Comparison of ENCODE assay signal across 8 cellular contexts in genomic region chr21:15592271-15592860, GRCh38.
DNase-seq lines count a peak whose midpoint lies in the region; ATAC-seq and TF ChIP-seq lines count a peak whose summit lies in the region.

No MANE protein-coding gene starts in this region.

- no peaks in the 10 kb centered on the region for H3K36me3 ChIP-seq in CD8-positive, alpha-beta T cell (ENCODE audit: insufficient read depth, low read length)
- no peaks in the 10 kb centered on the region for H3K36me3 ChIP-seq in HCT116 (ENCODE audit: control insufficient read depth in 1 of 2, insufficient read depth in 2 of 2, low read length in 2 of 2)
- no peaks in the 10 kb centered on the region for H3K36me3 ChIP-seq in OCI-LY1 (ENCODE audit: insufficient read depth, low read length)

- POLR2A ChIA-PET in CD8-positive, alpha-beta T cell (lab: Charles Lee): no interaction called here
- POLR2A ChIA-PET in HCT116 (lab: Charles Lee): no interaction called here

- CTCF ChIA-PET in CD8-positive, alpha-beta T cell (lab: Charles Lee): interaction anchor here (0.6 to 0.7 kb wide), 3 partner anchors 19 to 916 kb away, joined by 3 to 4 read pairs (median 3); no protein-coding TSS in a partner anchor
- CTCF ChIA-PET in HCT116 (lab: Charles Lee): interaction anchor here (0.7 kb wide), 1 partner anchor 110 kb away, joined by 3 read pairs; no protein-coding TSS in a partner anchor

- peaks cover 5% of the 10 kb centered on the region for H3K27me3 Mint-ChIP-seq in CD8-positive, alpha-beta T cell (ENCODE audit: low read depth)

- H3K4me1 ChIP-seq in CD8-positive, alpha-beta T cell (ENCODE audit: insufficient read depth, low read length): no peaks in the 10 kb centered on the region
- H3K4me1 ChIP-seq in HCT116 (ENCODE audit: control insufficient read depth in 1 of 2, insufficient read depth in 2 of 2, low read length in 2 of 2) (no peaks in the 10 kb centered on the region), OCI-LY1 (ENCODE audit: insufficient read depth, low read length, severe bottlenecking) (no peaks in the 10 kb centered on the region)

- TF ChIP-seq RAD21 in HCT116 (IDR thresholded peaks at IDR 0.05; ENCODE audit: low read depth): peak; percentile 56

- H3K4me3 Mint-ChIP-seq in CD8-positive, alpha-beta T cell: no peak overlapping the region

- TF ChIP-seq POLR2A in HCT116 (IDR thresholded peaks at IDR 0.05; ENCODE audit: borderline replicate concordance, extremely low read depth, insufficient read depth, insufficient read length): no peak
- TF ChIP-seq POLR2A in lower leg skin (IDR thresholded peaks at IDR 0.05): no peak

- no peaks in the 10 kb centered on the region for H3K9me3 ChIP-seq in CD8-positive, alpha-beta T cell (ENCODE audit: low read length)
- H3K9me3 ChIP-seq in HCT116 (ENCODE audit: control insufficient read depth in 1 of 2, insufficient read depth in 1 of 2, low read depth in 1 of 2, low read length in 2 of 2) (no peaks in the 10 kb centered on the region), OCI-LY1 (ENCODE audit: low read length) (no peaks in the 10 kb centered on the region)

- H3K4me2 ChIP-seq in HCT116 (ENCODE audit: low read length) (no peak overlapping the region), OCI-LY1 (ENCODE audit: low read length) (no peak overlapping the region)

- no peak overlapping the region for H3K9ac ChIP-seq in HCT116 (ENCODE audit: low read length)
- H3K9ac ChIP-seq in OCI-LY1 (ENCODE audit: low read length): no peak overlapping the region

- no TSS peak for BruUV-seq in HCT116 (replicated peaks; lab: Mats Ljungman, UMichigan)

- ATAC-seq in CD8-positive, alpha-beta T cell: no peak
- ATAC-seq in HCT116 (no peak), HG02571 (IDR thresholded peaks at IDR 0.05; ENCODE audit: unreplicated experiment) (no peak)

- no peak overlapping the region for H3K4me3 ChIP-seq in CD8-positive, alpha-beta T cell (ENCODE audit: low read depth, low read length)
- H3K4me3 ChIP-seq in HCT116 (replicated peaks in 1 of 2; ENCODE audit: low read depth in 1 of 2, low read length in 2 of 2): no peak overlapping the region
- H3K4me3 ChIP-seq in OCI-LY1 (ENCODE audit: low read depth, low read length, poor library complexity, severe bottlenecking): no peak overlapping the region
- no peak overlapping the region for H3K4me3 ChIP-seq in lower leg skin (ENCODE audit: low read depth, poor library complexity, severe bottlenecking)

- H3K27me3 ChIP-seq in CD8-positive, alpha-beta T cell (ENCODE audit: insufficient read depth, low read length): no peaks in the 10 kb centered on the region
- H3K27me3 ChIP-seq in HCT116 (ENCODE audit: insufficient read depth, low read length) (no peaks in the 10 kb centered on the region), OCI-LY1 (ENCODE audit: insufficient read depth, low read length) (no peaks in the 10 kb centered on the region)

- H4K20me1 ChIP-seq in HCT116 (ENCODE audit: insufficient read depth) (no peaks in the 10 kb centered on the region), OCI-LY1 (ENCODE audit: insufficient read depth, low read length) (no peaks in the 10 kb centered on the region)

- intact Hi-C loops in CD8-positive, alpha-beta T cell (cut with DNase I, micrococcal nuclease): loop anchor here (1.0 to 10.0 kb wide), 9 partner anchors 234 to 1340 kb away; partner anchors contain the start of gene NRIP1 (in 1 of the 2)
- intact Hi-C loops in HCT116 (cut with micrococcal nuclease) (loop anchor here (2.0 kb wide), 1 partner anchor 1338 kb away; no protein-coding TSS in a partner anchor), lower leg skin (cut with DNase I; ENCODE audit: low total_unique reads) (loop anchor here (10.0 kb wide), 1 partner anchor 1348 kb away; no protein-coding TSS in a partner anchor)

- no peaks in the 10 kb centered on the region for H3K4me1 Mint-ChIP-seq in CD8-positive, alpha-beta T cell (ENCODE audit: low read depth)

- H3K27ac Mint-ChIP-seq in CD8-positive, alpha-beta T cell: no peak overlapping the region

- no peaks in the 10 kb centered on the region for H3K9me3 Mint-ChIP-seq in CD8-positive, alpha-beta T cell

- TF ChIP-seq CTCF in CD8-positive, alpha-beta T cell (IDR thresholded peaks at IDR 0.05): peak; percentile 65
- TF ChIP-seq CTCF in HCT116 (IDR thresholded peaks at IDR 0.05 in 2 of 3, conservative IDR thresholded peaks at IDR 0.05 in 1 of 3; ENCODE audit: borderline replicate concordance in 1 of 3, insufficient read depth in 1 of 3, low read depth in 2 of 3, low read length in 2 of 3) (peak; percentile 24 to 69 (median 37); a peak in 5 of 6 replicates), OCI-LY1 (IDR thresholded peaks at IDR 0.05; ENCODE audit: low read length) (peak; percentile 68), lower leg skin (IDR thresholded peaks at IDR 0.05) (no peak)

- WGBS in lower leg skin, 2 donors: 29 to 33% methylated on average over 5 of the region's 5 CpGs

- no peaks in the 10 kb centered on the region for H3K36me3 Mint-ChIP-seq in CD8-positive, alpha-beta T cell

- no peaks in the 10 kb centered on the region for H3F3A ChIP-seq in OCI-LY1 (ENCODE audit: insufficient read depth, low read length)

- H3K9me2 ChIP-seq in HCT116 (ENCODE audit: insufficient read depth) (no peaks in the 10 kb centered on the region), OCI-LY1 (ENCODE audit: low read depth, low read length) (no peaks in the 10 kb centered on the region)

- H2AFZ ChIP-seq in HCT116 (ENCODE audit: low read depth, low read length, poor library complexity, severe bottlenecking) (no peak overlapping the region), OCI-LY1 (ENCODE audit: low read length) (no peak overlapping the region)

- RAD21 ChIA-PET in HCT116 (lab: Charles Lee; ENCODE audit: low non-redundant PET in 1 of 2, low total read pairs in 2 of 2, uncharacterized antibody in 2 of 2, unreplicated experiment in 2 of 2): no interaction called here

- no peak for DNase-seq in CD8-positive, alpha-beta T cell
- peak; percentile 21 for DNase-seq in HCT116 (ENCODE audit: low read depth, low spot score)
- DNase-seq in dermis microvascular lymphatic vessel endothelial cell (ENCODE audit: low read depth in 2 of 2): peak; percentile 59 to 65
- peak; percentile 69 for DNase-seq in myocyte (ENCODE audit: low read depth)
- DNase-seq in lower leg skin (ENCODE audit: low spot score in 2 of 2): no peak
- DNase-seq in stimulated activated CD4-positive, alpha-beta T cell treated with anti-CD3 and anti-CD28 coated beads, Interleukin-12 subunit alpha, Interleukin-12 subunit beta, amount 100 ng/mL, for 4 hours: no peak

- H3K79me2 ChIP-seq in HCT116 (ENCODE audit: insufficient read depth, low read length): no peaks in the 10 kb centered on the region
- no peaks in the 10 kb centered on the region for H3K79me2 ChIP-seq in OCI-LY1 (ENCODE audit: insufficient read depth, low read length)

- H3K27ac ChIP-seq in CD8-positive, alpha-beta T cell (ENCODE audit: low read depth, low read length): no peak overlapping the region
- no peak overlapping the region for H3K27ac ChIP-seq in HCT116 (ENCODE audit: low read depth, low read length)
- H3K27ac ChIP-seq in OCI-LY1 (ENCODE audit: low read depth, low read length, poor library complexity, severe bottlenecking): no peak overlapping the region

TF ChIP-seq in HCT116, 20 proteins besides CTCF, POLR2A, EP300 and RAD21:
- TF ChIP-seq, protein P1, sequence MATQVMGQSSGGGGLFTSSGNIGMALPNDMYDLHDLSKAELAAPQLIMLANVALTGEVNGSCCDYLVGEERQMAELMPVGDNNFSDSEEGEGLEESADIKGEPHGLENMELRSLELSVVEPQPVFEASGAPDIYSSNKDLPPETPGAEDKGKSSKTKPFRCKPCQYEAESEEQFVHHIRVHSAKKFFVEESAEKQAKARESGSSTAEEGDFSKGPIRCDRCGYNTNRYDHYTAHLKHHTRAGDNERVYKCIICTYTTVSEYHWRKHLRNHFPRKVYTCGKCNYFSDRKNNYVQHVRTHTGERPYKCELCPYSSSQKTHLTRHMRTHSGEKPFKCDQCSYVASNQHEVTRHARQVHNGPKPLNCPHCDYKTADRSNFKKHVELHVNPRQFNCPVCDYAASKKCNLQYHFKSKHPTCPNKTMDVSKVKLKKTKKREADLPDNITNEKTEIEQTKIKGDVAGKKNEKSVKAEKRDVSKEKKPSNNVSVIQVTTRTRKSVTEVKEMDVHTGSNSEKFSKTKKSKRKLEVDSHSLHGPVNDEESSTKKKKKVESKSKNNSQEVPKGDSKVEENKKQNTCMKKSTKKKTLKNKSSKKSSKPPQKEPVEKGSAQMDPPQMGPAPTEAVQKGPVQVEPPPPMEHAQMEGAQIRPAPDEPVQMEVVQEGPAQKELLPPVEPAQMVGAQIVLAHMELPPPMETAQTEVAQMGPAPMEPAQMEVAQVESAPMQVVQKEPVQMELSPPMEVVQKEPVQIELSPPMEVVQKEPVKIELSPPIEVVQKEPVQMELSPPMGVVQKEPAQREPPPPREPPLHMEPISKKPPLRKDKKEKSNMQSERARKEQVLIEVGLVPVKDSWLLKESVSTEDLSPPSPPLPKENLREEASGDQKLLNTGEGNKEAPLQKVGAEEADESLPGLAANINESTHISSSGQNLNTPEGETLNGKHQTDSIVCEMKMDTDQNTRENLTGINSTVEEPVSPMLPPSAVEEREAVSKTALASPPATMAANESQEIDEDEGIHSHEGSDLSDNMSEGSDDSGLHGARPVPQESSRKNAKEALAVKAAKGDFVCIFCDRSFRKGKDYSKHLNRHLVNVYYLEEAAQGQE (IDR thresholded peaks at IDR 0.05; ENCODE audit: low read depth): no peak
- TF ChIP-seq TCF7L2 (IDR thresholded peaks at IDR 0.05; ENCODE audit: borderline replicate concordance, extremely low read depth, insufficient read depth, insufficient read length) (no peak), EGR1 (IDR thresholded peaks at IDR 0.05; ENCODE audit: low read depth) (no peak), SIN3A (IDR thresholded peaks at IDR 0.05; ENCODE audit: low read depth) (no peak)
TF ChIP-seq in HCT116: peak in this region for 0.

Comparison
In these comparisons a context has a peak if more than half of its experiments do, and no peak if none do; other contexts are left out.
1. DNase-seq: peak in HCT116 (single experiment), dermis microvascular lymphatic vessel endothelial cell (2 of 2) and myocyte (single experiment); none in CD8-positive, alpha-beta T cell (0 of 7), lower leg skin (0 of 2) and stimulated activated CD4-positive, alpha-beta T cell treated with anti-CD3 and anti-CD28 coated beads, Interleukin-12 subunit alpha, Interleukin-12 subunit beta, amount 100 ng/mL, for 4 hours (single experiment).
2. CTCF ChIP-seq: peak in CD8-positive, alpha-beta T cell (single experiment), HCT116 (3 of 3) and OCI-LY1 (single experiment); none in lower leg skin (0 of 3).